In the genomic region with DNA sequence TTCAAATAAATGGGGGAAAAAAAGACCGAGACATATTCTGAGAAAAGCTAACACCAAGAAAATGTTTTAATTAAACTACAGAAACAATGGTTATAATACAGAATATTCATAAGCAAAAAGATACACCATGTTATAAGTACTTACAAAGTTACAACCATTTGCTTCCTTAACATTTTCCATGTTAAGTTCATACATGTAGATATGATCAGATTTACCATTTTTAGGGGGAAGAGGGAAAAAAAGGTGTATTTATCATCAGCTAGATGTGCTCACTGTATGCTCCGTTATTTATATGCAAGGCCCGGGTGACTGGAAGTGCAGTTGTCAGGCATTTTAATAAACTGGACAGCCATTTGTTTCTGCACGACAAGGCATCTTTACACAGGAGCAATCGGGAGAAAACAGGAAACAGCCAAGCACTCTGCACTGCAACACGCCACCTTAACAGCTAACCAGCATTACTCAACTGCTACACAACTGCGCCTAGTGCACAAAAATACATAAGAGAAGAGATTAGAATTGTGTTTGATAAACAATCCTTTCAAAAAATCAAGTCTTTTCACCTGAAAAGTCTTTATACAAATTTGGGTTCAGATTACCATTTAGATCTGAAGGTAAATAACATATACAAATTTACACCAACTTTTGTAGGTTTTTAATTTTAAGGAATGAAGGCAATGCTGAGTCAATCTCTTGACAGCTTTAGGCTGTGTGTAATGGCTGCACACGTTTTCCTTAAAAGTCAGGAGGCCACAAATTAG, we compare ENCODE assay signal across 8 cellular contexts. TPM values are rescaled to one million over a fixed set of nuclear protein-coding genes. Genes with fewer than 3 reads are reported as not detected.
DNase-seq lines count a peak whose midpoint lies in the region; ATAC-seq and TF ChIP-seq lines count a peak whose summit lies in the region.

No MANE protein-coding gene starts in this region.

- peak; percentile 50 for DNase-seq in activated naive CD4-positive, alpha-beta T cell treated with anti-CD3 and anti-CD28 coated beads for 36 hours
- no peak for DNase-seq in activated naive CD4-positive, alpha-beta T cell (lab: John Stamatoyannopoulos, UW)
- DNase-seq in T-helper 2 cell treated with Interferon-gamma antibody and Interleukin-4, amounts not matched to agents 5 μg/mL and 100 μg/mL, for 36 hours (ENCODE audit: low spot score), result no peak
- DNase-seq in foreskin keratinocyte (no peak), stomach (no peak), ovary (no peak), GM19238 (ENCODE audit: insufficient read length, low spot score) (no peak)

- peak overlapping the region; percentile 94 for H3K4me3 Mint-ChIP-seq in activated naive CD4-positive, alpha-beta T cell treated with anti-CD3 and anti-CD28 coated beads for 36 hours
- H3K4me3 Mint-ChIP-seq in T-helper 2 cell treated with Interferon-gamma antibody and Interleukin-4, amounts not matched to agents 5 μg/mL and 100 μg/mL, for 36 hours, result peak overlapping the region; percentile 96

- H3K4me1 ChIP-seq in foreskin keratinocyte (peaks cover 15% of the 10 kb centered on the region), stomach (peaks cover 46 to 78% (median 69%) of the 10 kb centered on the region in 4 donors), ovary (ENCODE audit: insufficient read depth) (no peaks in the 10 kb centered on the region)

- peaks cover 41 to 66% (median 58%) of the 10 kb centered on the region in 4 donors for H3K36me3 ChIP-seq in stomach
- no peaks in the 10 kb centered on the region for H3K36me3 ChIP-seq in ovary

- WGBS in stomach, 5 donors, result 10 to 16% (median 12%) methylated on average over 8 of the region's 8 CpGs
- WGBS in ovary, 3 donors, result 28 to 35% (median 29%) methylated on average over 8 of the region's 8 CpGs

- peak overlapping the region; percentile 68 for H3K27ac ChIP-seq in foreskin keratinocyte
- H3K27ac ChIP-seq in stomach, result peak overlapping the region; percentile 6 to 100 (median 99)
- H3K27ac ChIP-seq in ovary, result peak overlapping the region in 1 of 2 donors; percentile 21

- TF ChIP-seq EP300 in stomach (IDR thresholded peaks at IDR 0.05) (no peak), ovary (IDR thresholded peaks at IDR 0.05) (no peak)

- H3K4me3 ChIP-seq in stomach (peak overlapping the region; percentile 67 to 94 (median 88)), ovary (no peak overlapping the region)

- intact Hi-C loops in activated naive CD4-positive, alpha-beta T cell treated with anti-CD3 and anti-CD28 coated beads for 36 hours (cut with micrococcal nuclease), result loop anchor here (2.0 kb wide), 1 partner anchor 47 kb away; no protein-coding TSS in a partner anchor
- intact Hi-C loops in stomach (cut with DNase I; ENCODE audit: low total_unique reads), result no loop called here
- intact Hi-C loops in ovary (cut with DNase I), result no loop called here

- TF ChIP-seq CTCF in foreskin keratinocyte (conservative IDR thresholded peaks at IDR 0.05) (no peak), stomach (IDR thresholded peaks at IDR 0.05) (no peak), ovary (IDR thresholded peaks at IDR 0.05) (no peak)

- CTCF ChIA-PET in activated naive CD4-positive, alpha-beta T cell treated with anti-CD3 and anti-CD28 coated beads for 36 hours (lab: Charles Lee), result no interaction called here

- H3K36me3 Mint-ChIP-seq in activated naive CD4-positive, alpha-beta T cell treated with anti-CD3 and anti-CD28 coated beads for 36 hours (ENCODE audit: low read depth), result peaks cover 58% of the 10 kb centered on the region
- H3K36me3 Mint-ChIP-seq in T-helper 2 cell treated with Interferon-gamma antibody and Interleukin-4, amounts not matched to agents 5 μg/mL and 100 μg/mL, for 36 hours (ENCODE audit: low read depth), result peaks cover 57% of the 10 kb centered on the region

- peak overlapping the region; percentile 98 for H3K27ac Mint-ChIP-seq in activated naive CD4-positive, alpha-beta T cell treated with anti-CD3 and anti-CD28 coated beads for 36 hours
- peak overlapping the region; percentile 98 for H3K27ac Mint-ChIP-seq in T-helper 2 cell treated with Interferon-gamma antibody and Interleukin-4, amounts not matched to agents 5 μg/mL and 100 μg/mL, for 36 hours

- no peaks in the 10 kb centered on the region for H3K27me3 ChIP-seq in foreskin keratinocyte
- H3K27me3 ChIP-seq in stomach, result no peaks in the 10 kb centered on the region
- no peaks in the 10 kb centered on the region for H3K27me3 ChIP-seq in ovary

- no peaks in the 10 kb centered on the region for H3K9me3 Mint-ChIP-seq in activated naive CD4-positive, alpha-beta T cell treated with anti-CD3 and anti-CD28 coated beads for 36 hours
- no peaks in the 10 kb centered on the region for H3K9me3 Mint-ChIP-seq in T-helper 2 cell treated with Interferon-gamma antibody and Interleukin-4, amounts not matched to agents 5 μg/mL and 100 μg/mL, for 36 hours

- H3K27me3 Mint-ChIP-seq in activated naive CD4-positive, alpha-beta T cell treated with anti-CD3 and anti-CD28 coated beads for 36 hours (ENCODE audit: low read depth), result no peaks in the 10 kb centered on the region
- H3K27me3 Mint-ChIP-seq in T-helper 2 cell treated with Interferon-gamma antibody and Interleukin-4, amounts not matched to agents 5 μg/mL and 100 μg/mL, for 36 hours (ENCODE audit: low read depth), result no peaks in the 10 kb centered on the region

- no peak for ATAC-seq in foreskin keratinocyte
- no peak for ATAC-seq in HG02623 (IDR thresholded peaks at IDR 0.05; ENCODE audit: unreplicated experiment)

- TF ChIP-seq POLR2A in stomach (IDR thresholded peaks at IDR 0.05) (no peak), ovary (IDR thresholded peaks at IDR 0.05) (no peak)

- no peaks in the 10 kb centered on the region for H3K9me3 ChIP-seq in stomach
- no peaks in the 10 kb centered on the region for H3K9me3 ChIP-seq in ovary

- peaks cover 55% of the 10 kb centered on the region for H3K4me1 Mint-ChIP-seq in activated naive CD4-positive, alpha-beta T cell treated with anti-CD3 and anti-CD28 coated beads for 36 hours (ENCODE audit: low read depth)
- peaks cover 39% of the 10 kb centered on the region for H3K4me1 Mint-ChIP-seq in T-helper 2 cell treated with Interferon-gamma antibody and Interleukin-4, amounts not matched to agents 5 μg/mL and 100 μg/mL, for 36 hours (ENCODE audit: low read depth)

RNA-seq across cellular contexts. Expression of gene SRSF2, which starts 2.9 kb away (rescaled TPM):
- 100 to 1,000 TPM; 241 to 263 TPM for total RNA-seq in activated naive CD4-positive, alpha-beta T cell treated with anti-CD3 and anti-CD28 coated beads for 36 hours
- total RNA-seq in foreskin keratinocyte (280 and 282 TPM in 2 replicates), stomach (100 to 1,000 TPM; 166 to 340 (median 280) TPM), ovary (100 to 1,000 TPM; 149 to 245 (median 174) TPM)
- polyA plus RNA-seq in foreskin keratinocyte (228 and 247 TPM in 2 replicates), stomach (100 to 1,000 TPM in 2 of 3 donors, 10 to 100 TPM in 1; 96.4 to 166 (median 106) TPM), ovary (100 to 1,000 TPM; 126 to 152 TPM)

RNA-seq across cellular contexts. Expression of gene MFSD11, which starts 3.7 kb away (rescaled TPM):
- total RNA-seq in activated naive CD4-positive, alpha-beta T cell treated with anti-CD3 and anti-CD28 coated beads for 36 hours, result 10 to 100 TPM; 15.0 to 15.8 TPM
- 13.8 and 16.3 TPM in 2 replicates for total RNA-seq in foreskin keratinocyte
- 9.1 and 10.1 TPM in 2 replicates for polyA plus RNA-seq in foreskin keratinocyte
- 10 to 100 TPM in 4 of 5 donors, 1 to 10 TPM in 1; 7.0 to 66.1 (median 46.8) TPM for total RNA-seq in stomach
- polyA plus RNA-seq in stomach, result 10 to 100 TPM in 1 of 3 donors, 1 to 10 TPM in 2; 7.2 to 11.2 (median 9.3) TPM
- total RNA-seq in ovary, result 10 to 100 TPM; 16.1 to 26.2 (median 19.6) TPM
- 10 to 100 TPM in 1 of 2 donors, 1 to 10 TPM in 1; 9.6 to 19.6 TPM for polyA plus RNA-seq in ovary

RNA-seq across cellular contexts. Expression of gene METTL23, which starts 7.6 kb away (rescaled TPM):
- total RNA-seq in activated naive CD4-positive, alpha-beta T cell treated with anti-CD3 and anti-CD28 coated beads for 36 hours, result 10 to 100 TPM; 18.9 to 20.0 TPM
- total RNA-seq in foreskin keratinocyte (28.7 and 29.3 TPM in 2 replicates), stomach (10 to 100 TPM in 4 of 5 donors, 1 to 10 TPM in 1; 1.2 to 72.1 (median 15.5) TPM), ovary (10 to 100 TPM; 20.9 to 36.6 (median 31.8) TPM)
- polyA plus RNA-seq in foreskin keratinocyte (35.8 and 37.8 TPM in 2 replicates), stomach (10 to 100 TPM; 35.4 to 42.0 (median 35.6) TPM), ovary (10 to 100 TPM; 37.9 to 47.4 TPM)

RNA-seq across cellular contexts. Expression of gene JMJD6, which starts 7.9 kb away (rescaled TPM):
- 10 to 100 TPM; 33.0 to 33.6 TPM for total RNA-seq in activated naive CD4-positive, alpha-beta T cell treated with anti-CD3 and anti-CD28 coated beads for 36 hours
- 26.1 and 31.0 TPM in 2 replicates for total RNA-seq in foreskin keratinocyte
- 27.3 and 32.3 TPM in 2 replicates for polyA plus RNA-seq in foreskin keratinocyte
- total RNA-seq in stomach, result 10 to 100 TPM in 3 of 5 donors, 1 to 10 TPM in 2; 9.3 to 47.3 (median 16.5) TPM
- polyA plus RNA-seq in stomach, result 10 to 100 TPM; 25.8 to 32.5 (median 28.5) TPM
- total RNA-seq in ovary, result 10 to 100 TPM; 20.1 to 49.8 (median 38.1) TPM
- 10 to 100 TPM; 19.5 to 28.2 TPM for polyA plus RNA-seq in ovary

RNA-seq across cellular contexts. Expression of gene MXRA7, which starts 23.5 kb away (rescaled TPM):
- 1 to 10 TPM; 3.8 to 4.2 TPM for total RNA-seq in activated naive CD4-positive, alpha-beta T cell treated with anti-CD3 and anti-CD28 coated beads for 36 hours
- 57.8 and 81.5 TPM in 2 replicates for total RNA-seq in foreskin keratinocyte
- polyA plus RNA-seq in foreskin keratinocyte, result 57.1 and 62.8 TPM in 2 replicates
- total RNA-seq in stomach, result 100 to 1,000 TPM in 2 of 5 donors, 10 to 100 TPM in 3; 41.4 to 209 (median 86.9) TPM
- polyA plus RNA-seq in stomach, result 100 to 1,000 TPM in 1 of 3 donors, 10 to 100 TPM in 2; 44.5 to 102 (median 54.5) TPM
- total RNA-seq in ovary, result 100 to 1,000 TPM; 107 to 210 (median 181) TPM
- 100 to 1,000 TPM; 199 to 759 TPM for polyA plus RNA-seq in ovary
